8 cellular contexts compared by ENCODE assay signal in the genomic region with DNA sequence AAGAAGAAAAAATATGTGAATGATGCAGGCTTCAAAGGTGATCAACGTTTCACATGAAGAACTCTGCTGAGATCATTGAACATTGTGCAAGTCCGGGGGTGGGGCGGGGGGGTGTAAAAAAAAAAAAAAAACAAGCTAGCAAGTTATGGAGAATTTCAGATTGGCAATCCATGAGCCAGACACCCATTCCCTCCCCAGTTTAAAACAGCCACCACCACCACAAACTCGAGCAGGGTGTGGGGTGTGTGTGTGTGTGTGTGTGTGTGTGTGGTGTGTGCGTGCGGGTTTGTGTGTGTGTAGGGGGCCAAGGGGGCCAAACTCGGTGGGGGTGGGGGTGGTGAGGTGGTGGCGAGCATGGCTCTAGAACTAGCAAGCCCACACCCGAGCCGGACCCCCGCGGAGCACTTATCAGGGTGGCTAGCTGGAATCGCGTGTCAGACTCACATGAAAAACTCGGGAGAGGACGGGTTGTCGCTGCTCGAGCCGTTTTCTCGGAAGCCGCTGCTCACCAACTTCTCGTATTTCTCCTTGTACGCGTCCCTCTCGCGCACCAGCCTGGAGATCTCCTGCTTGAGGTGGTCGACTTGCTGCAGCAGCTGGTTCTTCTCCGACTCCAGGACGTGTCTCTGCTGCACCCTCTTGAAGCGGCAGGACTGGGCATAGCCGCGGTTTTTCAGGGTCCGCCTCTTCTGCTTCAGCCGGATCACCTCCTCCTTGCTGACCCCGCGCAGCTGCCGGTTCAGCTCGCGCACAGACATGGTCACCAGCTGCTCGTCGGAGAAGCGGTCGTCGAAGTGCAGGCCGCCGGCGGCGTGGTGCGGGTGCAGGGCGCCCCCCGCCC. TPM values are rescaled to one million over a fixed set of nuclear protein-coding genes. Genes with fewer than 3 reads are reported as not detected.
DNase-seq lines count a peak whose midpoint lies in the region; ATAC-seq and TF ChIP-seq lines count a peak whose summit lies in the region.

No MANE protein-coding gene starts in this region.

- H3K4me1 ChIP-seq in endodermal cell (ENCODE audit: control insufficient read depth, insufficient read depth, low read length): no peaks in the 10 kb centered on the region
- H3K4me1 ChIP-seq in mesodermal cell (ENCODE audit: control insufficient read depth, insufficient read depth, low read length, poor library complexity, severe bottlenecking): peaks cover 14% of the 10 kb centered on the region

- peak; percentile 19 to 54 (median 30) for DNase-seq in CD4-positive, alpha-beta T cell
- DNase-seq in NCI-H1105 (lab: John Stamatoyannopoulos, UW): peak; percentile 35
- DNase-seq in activated CD4-positive, alpha-beta memory T cell treated with anti-CD3 and anti-CD28 coated beads, Interleukin-2, amount 10 ng/mL, durations not matched to agents 7 days and 5 days: peak; percentile 70
- DNase-seq in endodermal cell: peak; percentile 91
- peak in 1 of 2 donors; percentile 16 for DNase-seq in stimulated activated naive CD8-positive, alpha-beta T cell treated with anti-CD3 and anti-CD28 coated beads, Interleukin-15, amount 100 ng/mL, for 72 hours

- no peaks in the 10 kb centered on the region for H3K36me3 ChIP-seq in endodermal cell (ENCODE audit: control insufficient read depth, insufficient read depth, low read length)
- H3K36me3 ChIP-seq in mesodermal cell (ENCODE audit: control insufficient read depth, insufficient read depth, low read length): no peaks in the 10 kb centered on the region

- peak overlapping the region; percentile 93 for H3K4me3 Mint-ChIP-seq in CD4-positive, alpha-beta T cell
- H3K4me3 Mint-ChIP-seq in activated CD4-positive, alpha-beta memory T cell treated with anti-CD3 and anti-CD28 coated beads, Interleukin-2, amount 10 ng/mL, durations not matched to agents 7 days and 5 days: peak overlapping the region; percentile 91
- H3K4me3 Mint-ChIP-seq in endodermal cell: peak overlapping the region; percentile 69
- H3K4me3 Mint-ChIP-seq in stimulated activated naive CD8-positive, alpha-beta T cell treated with anti-CD3 and anti-CD28 coated beads, Interleukin-15, amount 100 ng/mL, for 72 hours: peak overlapping the region; percentile 59 to 71

- H3K4me3 ChIP-seq in endodermal cell (ENCODE audit: low read length) (peak overlapping the region; percentile 81), mesodermal cell (ENCODE audit: extremely low read depth, insufficient read depth, low read length, poor library complexity, severe bottlenecking) (peak overlapping the region; percentile 52)

- H3K4me1 Mint-ChIP-seq in CD4-positive, alpha-beta T cell (ENCODE audit: low read depth): peaks cover 44% of the 10 kb centered on the region
- peaks cover 31% of the 10 kb centered on the region for H3K4me1 Mint-ChIP-seq in activated CD4-positive, alpha-beta memory T cell treated with anti-CD3 and anti-CD28 coated beads, Interleukin-2, amount 10 ng/mL, durations not matched to agents 7 days and 5 days
- peaks cover 11% of the 10 kb centered on the region for H3K4me1 Mint-ChIP-seq in endodermal cell
- H3K4me1 Mint-ChIP-seq in stimulated activated naive CD8-positive, alpha-beta T cell treated with anti-CD3 and anti-CD28 coated beads, Interleukin-15, amount 100 ng/mL, for 72 hours: peaks cover 44% of the 10 kb centered on the region

- H3K36me3 Mint-ChIP-seq in CD4-positive, alpha-beta T cell (ENCODE audit: low read depth): peaks cover 26% of the 10 kb centered on the region
- peaks cover 59% of the 10 kb centered on the region for H3K36me3 Mint-ChIP-seq in activated CD4-positive, alpha-beta memory T cell treated with anti-CD3 and anti-CD28 coated beads, Interleukin-2, amount 10 ng/mL, durations not matched to agents 7 days and 5 days (ENCODE audit: low read depth)
- H3K36me3 Mint-ChIP-seq in endodermal cell (ENCODE audit: low read depth): no peaks in the 10 kb centered on the region

- H3K9me3 ChIP-seq in CD4-positive, alpha-beta T cell (ENCODE audit: control insufficient read depth, low read length): no peaks in the 10 kb centered on the region
- no peaks in the 10 kb centered on the region for H3K9me3 ChIP-seq in endodermal cell (ENCODE audit: control insufficient read depth, low read length)
- no peaks in the 10 kb centered on the region for H3K9me3 ChIP-seq in mesodermal cell (ENCODE audit: control insufficient read depth, low read length)

- TF ChIP-seq CTCF in CD4-positive, alpha-beta T cell (IDR thresholded peaks at IDR 0.05): no peak
- TF ChIP-seq CTCF in endodermal cell (conservative IDR thresholded peaks at IDR 0.05): peak; percentile 70

- intact Hi-C loops in CD4-positive, alpha-beta T cell (cut with DNase I, micrococcal nuclease): no loop called here

- ATAC-seq in CD4-positive, alpha-beta T cell (ENCODE audit: poor library complexity): no peak
- no peak for ATAC-seq in stimulated activated naive CD8-positive, alpha-beta T cell treated with anti-CD3 and anti-CD28 coated beads, Interleukin-15, amount 100 ng/mL, for 72 hours
- no peak for ATAC-seq in HG02588 (IDR thresholded peaks at IDR 0.05; ENCODE audit: unreplicated experiment)
- no peak for ATAC-seq in GM19452 (IDR thresholded peaks at IDR 0.05; ENCODE audit: unreplicated experiment)

- no peaks in the 10 kb centered on the region for H3K9me3 Mint-ChIP-seq in CD4-positive, alpha-beta T cell
- no peaks in the 10 kb centered on the region for H3K9me3 Mint-ChIP-seq in activated CD4-positive, alpha-beta memory T cell treated with anti-CD3 and anti-CD28 coated beads, Interleukin-2, amount 10 ng/mL, durations not matched to agents 7 days and 5 days
- no peaks in the 10 kb centered on the region for H3K9me3 Mint-ChIP-seq in endodermal cell
- H3K9me3 Mint-ChIP-seq in stimulated activated naive CD8-positive, alpha-beta T cell treated with anti-CD3 and anti-CD28 coated beads, Interleukin-15, amount 100 ng/mL, for 72 hours: no peaks in the 10 kb centered on the region

- H3K27me3 Mint-ChIP-seq in CD4-positive, alpha-beta T cell: peaks cover 10% of the 10 kb centered on the region
- no peaks in the 10 kb centered on the region for H3K27me3 Mint-ChIP-seq in activated CD4-positive, alpha-beta memory T cell treated with anti-CD3 and anti-CD28 coated beads, Interleukin-2, amount 10 ng/mL, durations not matched to agents 7 days and 5 days
- peaks cover 18% of the 10 kb centered on the region for H3K27me3 Mint-ChIP-seq in endodermal cell (ENCODE audit: insufficient read depth)
- peaks cover 80% of the 10 kb centered on the region for H3K27me3 Mint-ChIP-seq in stimulated activated naive CD8-positive, alpha-beta T cell treated with anti-CD3 and anti-CD28 coated beads, Interleukin-15, amount 100 ng/mL, for 72 hours

- CTCF ChIA-PET in CD4-positive, alpha-beta T cell (lab: Charles Lee): no interaction called here
- CTCF ChIA-PET in activated CD4-positive, alpha-beta memory T cell treated with anti-CD3 and anti-CD28 coated beads, Interleukin-2, amount 10 ng/mL, durations not matched to agents 7 days and 5 days (lab: Charles Lee): interaction anchor here (0.8 to 3.9 kb wide), 6 partner anchors 19 to 825 kb away, joined by 3 to 22 read pairs (median 3); no protein-coding TSS in a partner anchor

- no peaks in the 10 kb centered on the region for H3K27me3 ChIP-seq in CD4-positive, alpha-beta T cell (ENCODE audit: control insufficient read depth, insufficient read depth, low read length)
- peaks cover 16% of the 10 kb centered on the region for H3K27me3 ChIP-seq in endodermal cell (ENCODE audit: control insufficient read depth, insufficient read depth, low read length, poor library complexity, severe bottlenecking)

- no peak overlapping the region for H3K27ac ChIP-seq in CD4-positive, alpha-beta T cell (ENCODE audit: low read depth, low read length)
- H3K27ac ChIP-seq in endodermal cell (ENCODE audit: low read depth, low read length) (no peak overlapping the region), mesodermal cell (ENCODE audit: low read depth, low read length, severe bottlenecking) (no peak overlapping the region)

- 0 to 2% methylated on average over 24 to 48 of the region's 51 CpGs for WGBS in endodermal cell (ENCODE audit: insufficient coverage in 1 of 2, insufficient read length in 1 of 2), 2 experiments
- WGBS in mesodermal cell (ENCODE audit: insufficient coverage in 2 of 2), 2 experiments: 0 to 1% methylated on average over 29 to 36 of the region's 51 CpGs

- H3K27ac Mint-ChIP-seq in CD4-positive, alpha-beta T cell: peak overlapping the region; percentile 80
- H3K27ac Mint-ChIP-seq in activated CD4-positive, alpha-beta memory T cell treated with anti-CD3 and anti-CD28 coated beads, Interleukin-2, amount 10 ng/mL, durations not matched to agents 7 days and 5 days: peak overlapping the region; percentile 95
- no peak overlapping the region for H3K27ac Mint-ChIP-seq in endodermal cell
- no peak overlapping the region for H3K27ac Mint-ChIP-seq in stimulated activated naive CD8-positive, alpha-beta T cell treated with anti-CD3 and anti-CD28 coated beads, Interleukin-15, amount 100 ng/mL, for 72 hours

- POLR2A ChIA-PET in CD4-positive, alpha-beta T cell (lab: Charles Lee): interaction anchor here (0.6 to 1.9 kb wide), 3 partner anchors 302 to 556 kb away, joined by 3 to 8 read pairs (median 3); no protein-coding TSS in a partner anchor
- POLR2A ChIA-PET in activated CD4-positive, alpha-beta memory T cell treated with anti-CD3 and anti-CD28 coated beads, Interleukin-2, amount 10 ng/mL, durations not matched to agents 7 days and 5 days (lab: Charles Lee): interaction anchor here (0.6 to 6.3 kb wide), 30 partner anchors 8 to 982 kb away, joined by 3 to 202 read pairs (median 8); no protein-coding TSS in a partner anchor

- no peak overlapping the region for H3K9ac ChIP-seq in endodermal cell (ENCODE audit: extremely low read depth, low read length, poor library complexity, severe bottlenecking)

RNA-seq across cellular contexts. Expression of a gene that starts 2.0 kb away (rescaled TPM):
- total RNA-seq in CD4-positive, alpha-beta T cell: 10 to 100 TPM; 36.0 to 36.2 TPM
- 100 to 1,000 TPM; 279 to 281 TPM for total RNA-seq in activated CD4-positive, alpha-beta memory T cell treated with anti-CD3 and anti-CD28 coated beads, Interleukin-2, amount 10 ng/mL, durations not matched to agents 7 days and 5 days
- total RNA-seq in endodermal cell: 1 to 10 TPM; 1.5 to 5.1 TPM
- 12.9 TPM for polyA plus RNA-seq in endodermal cell (2013, experiment 1 of 2)
- 11.2 TPM for polyA plus RNA-seq in endodermal cell (2013, experiment 2 of 2)
- 7.3 TPM for polyA plus RNA-seq in mesodermal cell (2013, experiment 1 of 2)
- polyA plus RNA-seq in mesodermal cell (2013, experiment 2 of 2): 5.0 TPM

Comparison
In these comparisons a context has a peak if more than half of its experiments do, and no peak if none do; other contexts are left out.
1. H3K27ac Mint-ChIP-seq: peak in CD4-positive, alpha-beta T cell (single experiment) and activated CD4-positive, alpha-beta memory T cell treated with anti-CD3 and anti-CD28 coated beads, Interleukin-2, amount 10 ng/mL, durations not matched to agents 7 days and 5 days (single experiment); none in endodermal cell (single experiment) and stimulated activated naive CD8-positive, alpha-beta T cell treated with anti-CD3 and anti-CD28 coated beads, Interleukin-15, amount 100 ng/mL, for 72 hours (0 of 2).
2. RNA of a gene that starts 2.0 kb away (total RNA-seq): 279 to 281 TPM in activated CD4-positive, alpha-beta memory T cell treated with anti-CD3 and anti-CD28 coated beads, Interleukin-2, amount 10 ng/mL, durations not matched to agents 7 days and 5 days; 36.0 to 36.2 TPM in CD4-positive, alpha-beta T cell and 1.5 to 5.1 TPM in endodermal cell; every median in the first group is over 4 times any median in the second.
3. Peak in every context shown above with its lines, with median percentiles within 50 percentile points of each other: H3K4me3 Mint-ChIP-seq.